Comparison of ENCODE assay signal across 8 cellular contexts in the genomic region with DNA sequence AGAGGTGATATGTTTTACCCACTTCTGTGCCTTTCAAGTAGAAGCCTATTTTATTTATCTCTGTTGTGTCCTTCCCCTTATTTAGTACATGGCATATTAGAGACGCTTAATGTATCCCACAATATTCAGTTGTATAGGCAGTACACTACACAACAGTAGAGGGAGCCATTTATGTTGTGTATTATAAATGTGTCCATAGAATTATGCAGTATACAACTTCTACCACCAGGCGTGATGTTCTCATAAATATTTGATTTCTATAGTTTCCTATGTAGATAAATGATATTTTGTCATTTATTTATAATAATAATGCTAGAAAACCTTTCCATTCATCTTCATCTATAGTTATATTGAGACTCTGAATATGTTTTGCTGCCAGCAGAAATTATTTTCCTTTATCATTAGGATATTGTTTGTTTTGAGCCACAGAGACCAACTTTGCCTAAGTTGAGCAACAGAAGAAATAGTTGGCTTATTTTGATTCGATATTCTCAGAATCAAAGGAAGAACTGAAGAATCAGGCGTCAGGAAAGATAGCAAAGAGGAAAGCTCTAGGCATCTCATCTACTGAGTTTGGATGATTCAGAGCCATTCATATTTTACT.
DNase-seq lines count a peak whose midpoint lies in the region; ATAC-seq and TF ChIP-seq lines count a peak whose summit lies in the region.

No MANE protein-coding gene starts in this region.

- H3K36me3 ChIP-seq in lower lobe of right lung = no peaks in the 10 kb centered on the region

- H3K9me3 ChIP-seq in lower lobe of right lung = no peaks in the 10 kb centered on the region

- H3K27ac ChIP-seq in lower lobe of right lung = no peak overlapping the region

- peak; percentile 10 for TF ChIP-seq CTCF in foreskin fibroblast (IDR thresholded peaks at IDR 0.05; ENCODE audit: low read depth, low read length)
- no peak for TF ChIP-seq CTCF in lower lobe of right lung (IDR thresholded peaks at IDR 0.05)

- H3K4me3 ChIP-seq in foreskin fibroblast (ENCODE audit: low read depth in 1 of 2, low read length in 2 of 2) = no peak overlapping the region
- H3K4me3 ChIP-seq in lower lobe of right lung = no peak overlapping the region

- H3K27me3 ChIP-seq in lower lobe of right lung (ENCODE audit: low read depth) = no peaks in the 10 kb centered on the region

- ATAC-seq in HG02678 (IDR thresholded peaks at IDR 0.05; ENCODE audit: unreplicated experiment) = peak; percentile 62
- no peak for ATAC-seq in lower lobe of right lung
- ATAC-seq in GM19035 (IDR thresholded peaks at IDR 0.05; ENCODE audit: unreplicated experiment) = no peak

- H3K4me1 ChIP-seq in lower lobe of right lung = no peaks in the 10 kb centered on the region

- intact Hi-C loops in lower lobe of right lung (cut with DNase I) = no loop called here

- peak; percentile 66 for DNase-seq in ELR (ENCODE audit: low read depth)
- DNase-seq in NCI-H69 (lab: John Stamatoyannopoulos, UW) = peak; percentile 9
- peak; percentile 3 to 28 for DNase-seq in foreskin fibroblast
- DNase-seq in lower lobe of right lung = no peak
- no peak for DNase-seq in activated CD8-positive, alpha-beta memory T cell treated with anti-CD3 and anti-CD28 coated beads for 24 hours
- no peak for DNase-seq in retina

Comparison
In these comparisons a context has a peak if more than half of its experiments do, and no peak if none do; other contexts are left out.
1. DNase-seq: peak in ELR (single experiment), NCI-H69 (single experiment) and foreskin fibroblast (2 of 2); none in lower lobe of right lung (single experiment), activated CD8-positive, alpha-beta memory T cell treated with anti-CD3 and anti-CD28 coated beads for 24 hours (single experiment) and retina (single experiment).